ENCODE assay signal across 4 cellular contexts in genomic region chr19:53774491-53774890, GRCh38. TPM values are rescaled to one million over a fixed set of nuclear protein-coding genes. Genes with fewer than 3 reads are reported as not detected.
"Had no signal": no experiment of that assay in that cellular context is flagged by ENCODE, and none has a peak within 500 bp of the region (broad histone marks: within the 10 kb centered on the region; RNA-seq: fewer than 3 reads in every experiment).

No MANE protein-coding gene starts in this region.

RNA-seq across cellular contexts. Expression of gene NLRP12, which starts 49.6 kb away (rescaled TPM):
- total RNA-seq: GM23248, HT-29, IMR-90, K562 had no signal
- polyA plus RNA-seq: GM23248, IMR-90, K562 had no signal
